3 cellular contexts compared by ENCODE assay signal in genomic region chr3:61796088-61796680, GRCh38.
TF ChIP-seq lines count a peak whose summit lies in the region.

No MANE protein-coding gene starts in this region.

TF ChIP-seq in SK-N-SH, 30 proteins besides CTCF, POLR2A, EP300 and RAD21 (continued from another document):
- TF ChIP-seq REST (IDR thresholded peaks at IDR 0.05; ENCODE audit: low read depth, low read length) (no peak), GATA2 (CRISPR knock-in tag; IDR thresholded peaks at IDR 0.05) (peak; percentile 37), JUND (IDR thresholded peaks at IDR 0.05) (no peak), CHD2 (IDR thresholded peaks at IDR 0.05; ENCODE audit: low read length, partially characterized antibody) (no peak), USF1 (IDR thresholded peaks at IDR 0.05; ENCODE audit: borderline replicate concordance, low read depth) (no peak), EZH2phosphoT487 (IDR thresholded peaks at IDR 0.05; ENCODE audit: borderline replicate concordance, low read depth) (no peak), PBX3 (IDR thresholded peaks at IDR 0.05) (peak; percentile 30; the same call in 1 of the 2 replicates), FOXM1 (IDR thresholded peaks at IDR 0.05; ENCODE audit: low read depth) (no peak), FOSL2 (IDR thresholded peaks at IDR 0.05; ENCODE audit: borderline replicate concordance, low read depth) (no peak), RXRA (IDR thresholded peaks at IDR 0.05; ENCODE audit: borderline replicate concordance, low read depth) (no peak)

TF ChIP-seq in SK-N-SH treated with all-trans-retinoic acid at 6 μM for 48 hours, 23 proteins besides CTCF, POLR2A, EP300 and RAD21 (continued from another document):
- no peak for TF ChIP-seq BACH2 (CRISPR knock-in tag; IDR thresholded peaks at IDR 0.05; ENCODE audit: borderline replicate concordance)
- TF ChIP-seq POU6F1 (CRISPR knock-in tag; IDR thresholded peaks at IDR 0.05; ENCODE audit: borderline replicate concordance, low read depth) = no peak
- TF ChIP-seq ZNF8 (CRISPR knock-in tag; IDR thresholded peaks at IDR 0.05) = no peak
- no peak for TF ChIP-seq ZFP30 (CRISPR knock-in tag; IDR thresholded peaks at IDR 0.05)
- TF ChIP-seq ZFP3 (CRISPR knock-in tag; IDR thresholded peaks at IDR 0.05) = no peak

TF ChIP-seq in WTC11, 78 proteins besides CTCF, POLR2A, EP300 and RAD21 (continued from another document):
- TF ChIP-seq FOXP4 (CRISPR knock-in tag; IDR thresholded peaks at IDR 0.05) (no peak), ZNF138 (CRISPR knock-in tag; conservative IDR thresholded peaks at IDR 0.05) (no peak), NR1H2 (CRISPR knock-in tag; IDR thresholded peaks at IDR 0.05) (no peak), CREM (CRISPR knock-in tag; IDR thresholded peaks at IDR 0.05) (no peak)
